16 cellular contexts compared by ENCODE assay signal in genomic region chr16:70692130-70692470, GRCh38. TPM values are rescaled to one million over a fixed set of nuclear protein-coding genes. Genes with fewer than 3 reads are reported as not detected.
DNase-seq lines count a peak whose midpoint lies in the region; ATAC-seq and TF ChIP-seq lines count a peak whose summit lies in the region.
"Had no signal": no experiment of that assay in that cellular context is flagged by ENCODE, and none has a peak within 500 bp of the region (broad histone marks: within the 10 kb centered on the region; RNA-seq: fewer than 3 reads in every experiment).

No MANE protein-coding gene starts in this region.

- peak overlapping the region; percentile 96 for H2BK5ac ChIP-seq in IMR-90 (ENCODE audit: low read depth, low read length, poor library complexity, severe bottlenecking)

- peak overlapping the region; percentile 99 for H4K91ac ChIP-seq in IMR-90 (ENCODE audit: insufficient read depth, low read depth, low read length)

- peak overlapping the region; percentile 99 for H2BK120ac ChIP-seq in IMR-90 (ENCODE audit: low read depth, low read length)

- POLR2A ChIA-PET in IMR-90 (lab: Charles Lee; ENCODE audit: unreplicated experiment): interaction anchor here (0.6 kb wide), 1 partner anchor 37 kb away, joined by 9 read pairs; no protein-coding TSS in a partner anchor

- intact Hi-C loops in IMR-90 (cut with micrococcal nuclease): loop anchor here (2.0 kb wide), 1 partner anchor 15 kb away; no protein-coding TSS in a partner anchor

- H2AK5ac ChIP-seq in IMR-90 (ENCODE audit: low read depth, low read length): peak overlapping the region; percentile 100

- no peaks in the 10 kb centered on the region for H4K20me1 ChIP-seq in IMR-90 (ENCODE audit: insufficient read depth, low read length)

- H3K56ac ChIP-seq in IMR-90 (ENCODE audit: extremely low read depth, insufficient read depth, low read length): no peak overlapping the region; the same call in 1 of the 2 replicates

- no peak for DNase-seq in IMR-90
- no peak for DNase-seq in stimulated activated CD4-positive, alpha-beta T cell treated with anti-CD3 and anti-CD28 coated beads, Interleukin-4, amount 100 ng/mL, for 24 hours
- no peak for DNase-seq in SIG-M5 (lab: John Stamatoyannopoulos, UW)
- no peak for DNase-seq in activated CD4-positive, alpha-beta T cell treated with anti-CD3 and anti-CD28 coated beads for 4 hours
- DNase-seq: activated CD8-positive, alpha-beta memory T cell treated with anti-CD3 and anti-CD28 coated beads, Interleukin-2, amount 50 U/mL, for 4 hours; DND-41; islet precursor cell; KBM-7; stimulated activated CD8-positive, alpha-beta memory T cell treated with anti-CD3 and anti-CD28 coated beads, Interleukin-4, amount 100 ng/mL, for 48 hours; WERI-Rb-1 had no signal

- TF ChIP-seq CTCF in IMR-90 (conservative IDR thresholded peaks at IDR 0.05; ENCODE audit: low read depth, low read length): no peak

- dilution Hi-C loops in IMR-90 (cut with HindIII; ENCODE audit: low sequenced_read_pairs, unreplicated experiment): no loop called here

- peak overlapping the region; percentile 98 for H3K4ac ChIP-seq in IMR-90 (ENCODE audit: low read depth, low read length)

- peak overlapping the region; percentile 69 to 97 for H4K8ac ChIP-seq in IMR-90 (ENCODE audit: low read depth in 2 of 2, low read length in 2 of 2)

- H3K4me3 ChIP-seq in IMR-90 (ENCODE audit: insufficient read depth, low read depth, low read length) (no peak overlapping the region), mucosa of rectum (ENCODE audit: low read length in 2 of 2) (no peak overlapping the region), stomach smooth muscle (ENCODE audit: low read length in 2 of 2) (no peak overlapping the region)
- H3K4me3 ChIP-seq: neural progenitor cell had no signal

- peak overlapping the region; percentile 73 for H3K18ac ChIP-seq in IMR-90 (ENCODE audit: low read depth, low read length)

- peaks cover 67% of the 10 kb centered on the region for H3K9me1 ChIP-seq in IMR-90 (ENCODE audit: insufficient read depth, low read length)

- BruUV-seq in IMR-90 (replicated peaks; lab: Mats Ljungman, UMichigan): no TSS peak

- peak overlapping the region; percentile 87 for H3K27ac ChIP-seq in IMR-90 (ENCODE audit: insufficient read depth, low read length)
- H3K27ac ChIP-seq in cingulate gyrus (ENCODE audit: low read depth, low read length): peak overlapping the region; percentile 98
- H3K27ac ChIP-seq in mucosa of rectum (ENCODE audit: low read depth in 2 of 2, low read length in 2 of 2): peak overlapping the region; percentile 58 to 83
- H3K27ac ChIP-seq in stomach smooth muscle (ENCODE audit: low read length): peak overlapping the region; percentile 98
- H3K27ac ChIP-seq: neural progenitor cell had no signal

- WGBS in IMR-90 (ENCODE audit: extremely low coverage in 2 of 2, insufficient read length in 1 of 2), 2 experiments: 0% methylated on average over 1 of the region's 3 CpGs; no CpG with 5 or more reads in 1 of the 2 experiments

- peak overlapping the region; percentile 12 for H2AFZ ChIP-seq in IMR-90 (replicated peaks; ENCODE audit: low read length, poor library complexity)
- H2AFZ ChIP-seq: neural progenitor cell had no signal

- peak overlapping the region; percentile 100 for H2AK9ac ChIP-seq in IMR-90 (replicated peaks; ENCODE audit: low read depth, low read length, poor library complexity)

- H3K9me3 ChIP-seq in IMR-90 (ENCODE audit: control insufficient read depth, insufficient read depth, low read length) (no peaks in the 10 kb centered on the region), mucosa of rectum (ENCODE audit: control insufficient read depth in 2 of 2, low read length in 2 of 2) (no peaks in the 10 kb centered on the region), stomach smooth muscle (ENCODE audit: control insufficient read depth in 2 of 2, low read length in 2 of 2) (no peaks in the 10 kb centered on the region)

- H4K5ac ChIP-seq in IMR-90 (ENCODE audit: low read depth, low read length): peak overlapping the region; percentile 48

- peak overlapping the region; percentile 90 for H3K14ac ChIP-seq in IMR-90 (replicated peaks; ENCODE audit: low read depth, low read length)

- TF ChIP-seq RAD21 in IMR-90 (IDR thresholded peaks at IDR 0.05; ENCODE audit: low read length): no peak

- peaks cover 3 to 68% of the 10 kb centered on the region in 2 experiments for H3K79me1 ChIP-seq in IMR-90 (ENCODE audit: low read depth in 1 of 2, low read length in 2 of 2)

- no peaks in the 10 kb centered on the region for H3K27me3 ChIP-seq in IMR-90 (ENCODE audit: control insufficient read depth, insufficient read depth, low read length)
- no peaks in the 10 kb centered on the region for H3K27me3 ChIP-seq in mucosa of rectum (ENCODE audit: control insufficient read depth in 2 of 2, insufficient read depth in 2 of 2, low read length in 2 of 2)
- no peaks in the 10 kb centered on the region for H3K27me3 ChIP-seq in stomach smooth muscle (ENCODE audit: control insufficient read depth in 1 of 2, insufficient read depth in 2 of 2, low read length in 2 of 2)
- H3K27me3 ChIP-seq: neural progenitor cell had no signal

- ATAC-seq in IMR-90 (ENCODE audit: low read depth): peak; percentile 38
- ATAC-seq in HG03457 (IDR thresholded peaks at IDR 0.05; ENCODE audit: unreplicated experiment): no peak
- ATAC-seq: activated naive CD4-positive, alpha-beta T cell treated with anti-CD3 and anti-CD28 coated beads, Interleukin-2, amount 50 U/mL, for 72 hours had no signal

- H3K23ac ChIP-seq in IMR-90 (ENCODE audit: low read depth, low read length): peak overlapping the region; percentile 65; the same call in 1 of the 2 replicates

- H2BK15ac ChIP-seq in IMR-90 (ENCODE audit: low read depth, low read length): peak overlapping the region; percentile 94; the same call in 2 of the 3 replicates

- H3K36me3 ChIP-seq in IMR-90 (ENCODE audit: control insufficient read depth, insufficient read depth, low read length) (no peaks in the 10 kb centered on the region), mucosa of rectum (ENCODE audit: control insufficient read depth in 2 of 2, insufficient read depth in 2 of 2, low read length in 2 of 2) (no peaks in the 10 kb centered on the region), stomach smooth muscle (ENCODE audit: control insufficient read depth in 2 of 2, insufficient read depth in 2 of 2, low read length in 2 of 2) (peaks cover 0 to 2% of the 10 kb centered on the region in 2 donors)
- H3K36me3 ChIP-seq: neural progenitor cell, WERI-Rb-1 had no signal

- H3K4me1 ChIP-seq in IMR-90 (ENCODE audit: control insufficient read depth, insufficient read depth, low read length) (peaks cover 68% of the 10 kb centered on the region), mucosa of rectum (ENCODE audit: control insufficient read depth in 2 of 2, insufficient read depth in 2 of 2, low read length in 2 of 2) (peaks cover 47 to 64% of the 10 kb centered on the region in 2 donors), stomach smooth muscle (ENCODE audit: control insufficient read depth, insufficient read depth, low read length) (peaks cover 98% of the 10 kb centered on the region)

- H3K9ac ChIP-seq in IMR-90 (ENCODE audit: low read depth, low read length) (peak overlapping the region; percentile 9; the same call in 1 of the 2 replicates), mucosa of rectum (ENCODE audit: low read depth in 1 of 2, low read length in 2 of 2) (peak overlapping the region in 1 of 2 donors; percentile 14), stomach smooth muscle (ENCODE audit: low read length in 2 of 2) (peak overlapping the region; percentile 64 to 71)
- H3K9ac ChIP-seq: neural progenitor cell had no signal

- in situ Hi-C loops in IMR-90 (cut with MboI; ENCODE audit: low sequenced_read_pairs): loop anchor here (25.0 kb wide), 1 partner anchor 670 kb away; the partner anchor contains the start of gene CALB2

- CTCF ChIA-PET in IMR-90 (lab: Yijun Ruan, JAX): interaction anchor here (1.1 kb wide), 1 partner anchor 79 kb away, joined by 3 read pairs; no protein-coding TSS in a partner anchor

- TF ChIP-seq POLR2A in IMR-90 (IDR thresholded peaks at IDR 0.05; ENCODE audit: low read depth, low read length): no peak

- H2BK20ac ChIP-seq in IMR-90 (ENCODE audit: low read depth, low read length): peak overlapping the region; percentile 98

- no peak overlapping the region for H3K4me2 ChIP-seq in IMR-90 (ENCODE audit: low read depth, low read length)
- H3K4me2 ChIP-seq: neural progenitor cell had no signal

TF ChIP-seq in IMR-90, 13 proteins besides CTCF, POLR2A, EP300 and RAD21:
- TF ChIP-seq RFX5 (IDR thresholded peaks at IDR 0.05; ENCODE audit: low read depth, low read length): no peak
- no peak for TF ChIP-seq MAFK (IDR thresholded peaks at IDR 0.05; ENCODE audit: low read depth, low read length)
- no peak for TF ChIP-seq SMC3 (IDR thresholded peaks at IDR 0.05; ENCODE audit: low read depth, low read length)
- TF ChIP-seq MXI1 (IDR thresholded peaks at IDR 0.05; ENCODE audit: borderline replicate concordance, low read depth, low read length): no peak
- no peak for TF ChIP-seq BHLHE40 (IDR thresholded peaks at IDR 0.05; ENCODE audit: low read depth, low read length)
- TF ChIP-seq CEBPB (IDR thresholded peaks at IDR 0.05; ENCODE audit: low read depth, low read length): no peak
- TF ChIP-seq RCOR1 (IDR thresholded peaks at IDR 0.05; ENCODE audit: insufficient replicate concordance, low read length): no peak
- TF ChIP-seq MAZ (IDR thresholded peaks at IDR 0.05; ENCODE audit: borderline replicate concordance, low read depth, low read length): no peak

RNA-seq across cellular contexts. Expression of gene MTSS2, which starts 6.2 kb away (rescaled TPM):
- total RNA-seq in IMR-90 (2012; rRNA removed): 8.9 and 9.1 TPM in 2 replicates
- polyA plus RNA-seq in IMR-90 (2012; rRNA removed): 86.2 and 108 TPM in 2 replicates
- polyA plus RNA-seq in IMR-90 (2012; cell fraction: cytosol; rRNA removed): 69.9 and 88.4 TPM in 2 replicates
- 148 and 251 TPM in 2 replicates for polyA plus RNA-seq in IMR-90 (2012; cell fraction: nucleus; rRNA removed; ENCODE audit: low replicate concordance)

RNA-seq across cellular contexts. Expression of gene IL34, which starts 45.7 kb away (rescaled TPM):
- total RNA-seq in IMR-90 (2012; rRNA removed): 1.1 and 1.3 TPM in 2 replicates
- 2.0 and 2.5 TPM in 2 replicates for polyA plus RNA-seq in IMR-90 (2012; rRNA removed)
- 2.1 and 4.5 TPM in 2 replicates for polyA plus RNA-seq in IMR-90 (2012; cell fraction: cytosol; rRNA removed)
- polyA plus RNA-seq in IMR-90 (2012; cell fraction: nucleus; rRNA removed; ENCODE audit: low replicate concordance): 2.3 and 2.9 TPM in 2 replicates
- total RNA-seq: activated naive CD4-positive, alpha-beta T cell treated with anti-CD3 and anti-CD28 coated beads, Interleukin-2, amount 50 U/mL, for 72 hours had no signal
